Comparison of ENCODE assay signal across 13 cellular contexts in genomic region chr5:173201636-173202265, GRCh38. TPM values are rescaled to one million over a fixed set of nuclear protein-coding genes. Genes with fewer than 3 reads are reported as not detected.
DNase-seq lines count a peak whose midpoint lies in the region; ATAC-seq and TF ChIP-seq lines count a peak whose summit lies in the region.
"Had no signal": no experiment of that assay in that cellular context is flagged by ENCODE, and none has a peak within 500 bp of the region (broad histone marks: within the 10 kb centered on the region; RNA-seq: fewer than 3 reads in every experiment).

No MANE protein-coding gene starts in this region.

- H3K36me3 ChIP-seq in RWPE2 (ENCODE audit: low read depth) (no peaks in the 10 kb centered on the region), fibroblast of lung (ENCODE audit: control insufficient read depth, insufficient read depth, low read length) (no peaks in the 10 kb centered on the region)
- H3K36me3 ChIP-seq: thyroid gland had no signal

- no peak overlapping the region for H3K4me2 ChIP-seq in fibroblast of lung (ENCODE audit: extremely low read depth, insufficient read depth, low read length)

- no peak overlapping the region for H2AFZ ChIP-seq in fibroblast of lung (ENCODE audit: low read length)

- DNase-seq in GOT3 (lab: John Stamatoyannopoulos, UW) (peak; percentile 28), RWPE2 (ENCODE audit: low spot score) (no peak), fibroblast of lung (ENCODE audit: low read depth in 2 of 2) (peak; percentile 66 to 80), skeletal muscle cell (ENCODE audit: low read depth) (peak; percentile 42), DMS79 (lab: John Stamatoyannopoulos, UW) (no peak), NCI-H2107 (lab: John Stamatoyannopoulos, UW) (no peak), iPS-NIHi11 (ENCODE audit: low spot score) (no peak)
- no peak for DNase-seq in stimulated activated naive CD8-positive, alpha-beta T cell treated with anti-CD3 and anti-CD28 coated beads, Interleukin-15, Interleukin-2, amounts not matched to agents 100 U/mL and 50 U/mL, for 24 hours
- DNase-seq: dorsolateral prefrontal cortex, NCI-H524, thyroid gland had no signal

- H3K9ac ChIP-seq in fibroblast of lung (ENCODE audit: insufficient read depth, low read length): no peak overlapping the region

- H3K4me3 ChIP-seq in RWPE2 (ENCODE audit: severe bottlenecking) (no peak overlapping the region), fibroblast of lung (replicated peaks in 1 of 4; ENCODE audit: control extremely low read depth in 1 of 4, insufficient read depth in 1 of 4, low read depth in 3 of 4, low read length in 4 of 4) (no peak overlapping the region), skeletal muscle cell (ENCODE audit: low read depth, low read length) (no peak overlapping the region)
- H3K4me3 ChIP-seq: dorsolateral prefrontal cortex, K562, thyroid gland had no signal

- H3K27ac ChIP-seq in RWPE2 (ENCODE audit: poor library complexity, severe bottlenecking): peak overlapping the region; percentile 51
- no peak overlapping the region for H3K27ac ChIP-seq in fibroblast of lung (ENCODE audit: insufficient read depth, low read length)
- H3K27ac ChIP-seq: dorsolateral prefrontal cortex, thyroid gland had no signal

- H3K27me3 ChIP-seq in RWPE2 (ENCODE audit: insufficient read depth, poor library complexity, severe bottlenecking) (peaks cover 2% of the 10 kb centered on the region), fibroblast of lung (ENCODE audit: control insufficient read depth, insufficient read depth, low read length) (peaks cover 15% of the 10 kb centered on the region)
- H3K27me3 ChIP-seq: thyroid gland had no signal

- TF ChIP-seq CTCF in RWPE2 (IDR thresholded peaks at IDR 0.05; ENCODE audit: poor library complexity, severe bottlenecking) (no peak), fibroblast of lung (conservative IDR thresholded peaks at IDR 0.05 in 1 of 2, IDR thresholded peaks at IDR 0.05 in 1 of 2; ENCODE audit: low read depth in 1 of 2, low read length in 2 of 2) (no peak)

- no peaks in the 10 kb centered on the region for H4K20me1 ChIP-seq in fibroblast of lung (ENCODE audit: control insufficient read depth, extremely low read depth, insufficient read depth, low read length)

- H3K9me3 ChIP-seq in RWPE2 (ENCODE audit: severe bottlenecking): peaks cover 3% of the 10 kb centered on the region
- H3K9me3 ChIP-seq in fibroblast of lung (ENCODE audit: control insufficient read depth, insufficient read depth, low read depth, low read length): no peaks in the 10 kb centered on the region
- H3K9me3 ChIP-seq: thyroid gland had no signal

- H3K79me2 ChIP-seq in fibroblast of lung (ENCODE audit: control insufficient read depth, insufficient read depth, low read length): no peaks in the 10 kb centered on the region

- ATAC-seq in RWPE2 (ENCODE audit: low read depth): peak; percentile 96
- no peak for ATAC-seq in stimulated activated naive CD8-positive, alpha-beta T cell treated with anti-CD3 and anti-CD28 coated beads, Interleukin-15, Interleukin-2, amounts not matched to agents 100 U/mL and 50 U/mL, for 24 hours
- ATAC-seq: K562 had no signal

- peaks cover 10% of the 10 kb centered on the region for H3K4me1 ChIP-seq in RWPE2 (ENCODE audit: insufficient read depth, poor library complexity, severe bottlenecking)
- peaks cover 3% of the 10 kb centered on the region for H3K4me1 ChIP-seq in fibroblast of lung (ENCODE audit: control insufficient read depth, extremely low read depth, insufficient read depth, low read length)
- H3K4me1 ChIP-seq: thyroid gland had no signal

RNA-seq across cellular contexts. Expression of gene NKX2-5, which starts 33.3 kb away (rescaled TPM):
- not detected in 2 replicates for total RNA-seq in fibroblast of lung
- not detected in 2 replicates for polyA plus RNA-seq in fibroblast of lung
- not detected in 2 replicates for polyA plus RNA-seq in fibroblast of lung (2012)
- not detected in 2 replicates for polyA minus RNA-seq in fibroblast of lung (ENCODE audit: low replicate concordance)
- total RNA-seq: activated T-helper 1 cell treated with anti-CD3 and anti-CD28 coated beads, Interleukin-12 subunit alpha, Interleukin-12 subunit beta, Interleukin-2, Interleukin-4 antibody, amounts not matched to agents 30 ng/mL and 10 ng/mL and 1 ng/mL, durations not matched to agents 14 hours and 24 hours and 36 hours; dorsolateral prefrontal cortex; K562; thyroid gland had no signal
- polyA plus RNA-seq: K562 had no signal

RNA-seq across cellular contexts. Expression of gene BNIP1, which starts 57.4 kb away (rescaled TPM):
- total RNA-seq in fibroblast of lung: 17.5 and 23.9 TPM in 2 replicates
- polyA plus RNA-seq in fibroblast of lung: 23.0 and 23.5 TPM in 2 replicates
- polyA plus RNA-seq in fibroblast of lung (2012): 15.4 and 17.7 TPM in 2 replicates
- 9.7 and 26.2 TPM in 2 replicates for polyA minus RNA-seq in fibroblast of lung (ENCODE audit: low replicate concordance)

Comparison
In these comparisons a context has a peak if more than half of its experiments do, and no peak if none do; other contexts are left out.
1. DNase-seq: peak in GOT3 (single experiment), fibroblast of lung (2 of 2) and skeletal muscle cell (single experiment); none in RWPE2 (single experiment), stimulated activated naive CD8-positive, alpha-beta T cell treated with anti-CD3 and anti-CD28 coated beads, Interleukin-15, Interleukin-2, amounts not matched to agents 100 U/mL and 50 U/mL, for 24 hours (single experiment), DMS79 (single experiment), NCI-H2107 (single experiment) and iPS-NIHi11 (single experiment).